14 cellular contexts compared by ENCODE assay signal in genomic region chr1:93906480-93906879, GRCh38. TPM values are rescaled to one million over a fixed set of nuclear protein-coding genes. Genes with fewer than 3 reads are reported as not detected.
DNase-seq lines count a peak whose midpoint lies in the region; ATAC-seq and TF ChIP-seq lines count a peak whose summit lies in the region.
"Had no signal": no experiment of that assay in that cellular context is flagged by ENCODE, and none has a peak within 500 bp of the region (broad histone marks: within the 10 kb centered on the region; RNA-seq: fewer than 3 reads in every experiment).

No MANE protein-coding gene starts in this region.

- WGBS in liver = 39% methylated on average over 3 of the region's 3 CpGs

- CTCF ChIA-PET in T-cell (lab: Charles Lee) = no interaction called here

- no peaks in the 10 kb centered on the region for H3K36me3 ChIP-seq in liver (ENCODE audit: control insufficient read depth in 4 of 4, insufficient read depth in 3 of 4, low read depth in 1 of 4, low read length in 3 of 4)

- peak overlapping the region; percentile 47 to 74 for H3K9ac ChIP-seq in liver (ENCODE audit: low read depth in 1 of 2, low read length in 2 of 2)

- peaks cover 43% of the 10 kb centered on the region for H3K4me1 Mint-ChIP-seq in activated naive CD8-positive, alpha-beta T cell (ENCODE audit: low read depth)
- peaks cover 47% of the 10 kb centered on the region for H3K4me1 Mint-ChIP-seq in activated naive CD8-positive, alpha-beta T cell treated with anti-CD3 and anti-CD28 coated beads, Interleukin-2, amount 50 U/mL, for 24 hours
- H3K4me1 Mint-ChIP-seq in T-cell (peaks cover 44 to 50% (median 49%) of the 10 kb centered on the region in 3 donors), type B pancreatic cell (ENCODE audit: unreplicated experiment) (peaks cover 22% of the 10 kb centered on the region), chondrocyte (ENCODE audit: low read depth) (peaks cover 45% of the 10 kb centered on the region)

- H3K27me3 Mint-ChIP-seq in activated naive CD8-positive, alpha-beta T cell = no peaks in the 10 kb centered on the region
- no peaks in the 10 kb centered on the region for H3K27me3 Mint-ChIP-seq in activated naive CD8-positive, alpha-beta T cell treated with anti-CD3 and anti-CD28 coated beads, Interleukin-2, amount 50 U/mL, for 24 hours
- H3K27me3 Mint-ChIP-seq in T-cell (no peaks in the 10 kb centered on the region), type B pancreatic cell (no peaks in the 10 kb centered on the region), chondrocyte (ENCODE audit: low read depth) (no peaks in the 10 kb centered on the region)
- H3K27me3 Mint-ChIP-seq: activated CD4-positive, alpha-beta T cell treated with anti-CD3 and anti-CD28 coated beads, Interleukin-2, amount 10 ng/mL, durations not matched to agents 24 days and 14 days had no signal

- POLR2A ChIA-PET in T-cell (lab: Charles Lee) = no interaction called here

- peak overlapping the region; percentile 36 for H3K4me3 Mint-ChIP-seq in activated naive CD8-positive, alpha-beta T cell
- no peak overlapping the region for H3K4me3 Mint-ChIP-seq in activated naive CD8-positive, alpha-beta T cell treated with anti-CD3 and anti-CD28 coated beads, Interleukin-2, amount 50 U/mL, for 24 hours
- H3K4me3 Mint-ChIP-seq in T-cell (no peak overlapping the region), type B pancreatic cell (peak overlapping the region; percentile 66), chondrocyte (ENCODE audit: unreplicated experiment) (no peak overlapping the region)
- H3K4me3 Mint-ChIP-seq: activated CD4-positive, alpha-beta T cell treated with anti-CD3 and anti-CD28 coated beads, Interleukin-2, amount 10 ng/mL, durations not matched to agents 24 days and 14 days had no signal

- DNase-seq in activated naive CD8-positive, alpha-beta T cell treated with anti-CD3 and anti-CD28 coated beads, Interleukin-2, amount 50 U/mL, for 24 hours = no peak
- DNase-seq in T-cell (no peak), type B pancreatic cell (ENCODE audit: extremely low spot score, unreplicated experiment) (no peak), foreskin melanocyte (no peak), chondrocyte (ENCODE audit: low spot score) (no peak)
- DNase-seq: activated T-cell treated with anti-CD3 and anti-CD28 coated beads for 4 hours; central memory CD4-positive, alpha-beta T cell; effector memory CD4-positive, alpha-beta T cell; NCI-H1694 treated with DMSO at 0.1 percent for 48 hours; stomach had no signal

- no peaks in the 10 kb centered on the region for H3K27me3 ChIP-seq in liver (ENCODE audit: control insufficient read depth in 4 of 4, insufficient read depth in 4 of 4, low read length in 3 of 4)
- H3K27me3 ChIP-seq: stomach had no signal

- peak overlapping the region; percentile 83 to 98 for H3K27ac ChIP-seq in liver (ENCODE audit: low read depth in 1 of 2, low read length in 2 of 2)
- H3K27ac ChIP-seq: stomach had no signal

- no peaks in the 10 kb centered on the region for H3K9me3 ChIP-seq in liver (ENCODE audit: control insufficient read depth in 4 of 4, low read length in 3 of 4)

- no peaks in the 10 kb centered on the region for H3K9me3 Mint-ChIP-seq in activated naive CD8-positive, alpha-beta T cell (ENCODE audit: low read depth)
- peaks cover 5% of the 10 kb centered on the region for H3K9me3 Mint-ChIP-seq in activated naive CD8-positive, alpha-beta T cell treated with anti-CD3 and anti-CD28 coated beads, Interleukin-2, amount 50 U/mL, for 24 hours
- H3K9me3 Mint-ChIP-seq in T-cell = no peaks in the 10 kb centered on the region
- no peaks in the 10 kb centered on the region for H3K9me3 Mint-ChIP-seq in type B pancreatic cell
- peaks cover 2% of the 10 kb centered on the region for H3K9me3 Mint-ChIP-seq in chondrocyte (ENCODE audit: low read depth)

- peaks cover 2% of the 10 kb centered on the region for H3K36me3 Mint-ChIP-seq in activated naive CD8-positive, alpha-beta T cell
- peaks cover 5% of the 10 kb centered on the region for H3K36me3 Mint-ChIP-seq in activated naive CD8-positive, alpha-beta T cell treated with anti-CD3 and anti-CD28 coated beads, Interleukin-2, amount 50 U/mL, for 24 hours (ENCODE audit: low read depth)
- peaks cover 4% of the 10 kb centered on the region for H3K36me3 Mint-ChIP-seq in T-cell
- H3K36me3 Mint-ChIP-seq in type B pancreatic cell = no peaks in the 10 kb centered on the region
- H3K36me3 Mint-ChIP-seq in chondrocyte (ENCODE audit: low read depth) = peaks cover 1% of the 10 kb centered on the region

- H3K27ac Mint-ChIP-seq in activated naive CD8-positive, alpha-beta T cell = no peak overlapping the region
- H3K27ac Mint-ChIP-seq in activated naive CD8-positive, alpha-beta T cell treated with anti-CD3 and anti-CD28 coated beads, Interleukin-2, amount 50 U/mL, for 24 hours = no peak overlapping the region
- H3K27ac Mint-ChIP-seq in T-cell (peak overlapping the region; percentile 35 to 52), type B pancreatic cell (no peak overlapping the region), chondrocyte (ENCODE audit: unreplicated experiment) (no peak overlapping the region)
- H3K27ac Mint-ChIP-seq: activated CD4-positive, alpha-beta T cell treated with anti-CD3 and anti-CD28 coated beads, Interleukin-2, amount 10 ng/mL, durations not matched to agents 24 days and 14 days had no signal

- no peak for TF ChIP-seq RAD21 in liver (IDR thresholded peaks at IDR 0.05)

- H3K4me3 ChIP-seq in liver (ENCODE audit: low read depth in 1 of 3, low read length in 3 of 3) = peak overlapping the region in 2 of 3 donors; percentile 84 to 100

- H3K4me1 ChIP-seq in liver (ENCODE audit: control insufficient read depth in 4 of 4, insufficient read depth in 4 of 4, low read length in 3 of 4) = peaks cover 1 to 42% (median 32%) of the 10 kb centered on the region in 4 donors

- TF ChIP-seq CTCF in liver (IDR thresholded peaks at IDR 0.05; ENCODE audit: low read depth, low read length, missing input control) (no peak), type B pancreatic cell (conservative IDR thresholded peaks at IDR 0.05) (no peak), chondrocyte (IDR thresholded peaks at IDR 0.05) (no peak)

- no peak for ATAC-seq in activated naive CD8-positive, alpha-beta T cell treated with anti-CD3 and anti-CD28 coated beads, Interleukin-2, amount 50 U/mL, for 24 hours
- ATAC-seq in T-cell (replicated peaks in 1 of 4) (no peak), HG02870 (IDR thresholded peaks at IDR 0.05; ENCODE audit: unreplicated experiment) (no peak)

TF ChIP-seq in liver, 16 proteins besides CTCF, POLR2A, EP300 and RAD21 (continues in another document):
- no peak for TF ChIP-seq HNF4A (conservative IDR thresholded peaks at IDR 0.05)
- no peak for TF ChIP-seq MAX (IDR thresholded peaks at IDR 0.05)
- TF ChIP-seq RXRA (IDR thresholded peaks at IDR 0.05) = no peak
- TF ChIP-seq NR2F2 (IDR thresholded peaks at IDR 0.05) = no peak
- no peak for TF ChIP-seq JUND (IDR thresholded peaks at IDR 0.05)
- TF ChIP-seq ZBTB33 (IDR thresholded peaks at IDR 0.05) = no peak
- no peak for TF ChIP-seq YY1 (IDR thresholded peaks at IDR 0.05)
- no peak for TF ChIP-seq FOXA2 (IDR thresholded peaks at IDR 0.05)
- TF ChIP-seq FOXA1 (IDR thresholded peaks at IDR 0.05) = no peak

RNA-seq across cellular contexts. Expression of gene GCLM, which starts 2.8 kb away (rescaled TPM):
- total RNA-seq in T-cell = 10 to 100 TPM in 4 of 5 donors, 1 to 10 TPM in 1; 8.7 to 20.6 (median 17.9) TPM
- 10 to 100 TPM in 1 of 2 donors, 1 to 10 TPM in 1; 8.9 to 49.1 TPM for total RNA-seq in liver
- 10 to 100 TPM; 14.2 to 19.1 TPM for polyA plus RNA-seq in liver
- total RNA-seq in type B pancreatic cell (ENCODE audit: low replicate concordance) = 16.6 and 34.2 TPM in 2 replicates
- 12.0 to 13.6 TPM (median 13.2 TPM) in 3 replicates for total RNA-seq in chondrocyte

RNA-seq across cellular contexts. Expression of gene DNTTIP2, which starts 27.5 kb away (rescaled TPM):
- total RNA-seq in T-cell (10 to 100 TPM; 60.4 to 90.7 (median 69.8) TPM), liver (10 to 100 TPM; 12.8 to 14.0 TPM), type B pancreatic cell (ENCODE audit: low replicate concordance) (47.1 and 55.1 TPM in 2 replicates), chondrocyte (38.8 to 45.7 TPM (median 39.1 TPM) in 3 replicates)
- 10 to 100 TPM; 10.9 to 19.7 TPM for polyA plus RNA-seq in liver

Comparison
In these comparisons a context has a peak if more than half of its experiments do, and no peak if none do; other contexts are left out.
1. H3K4me3 Mint-ChIP-seq: peak in activated naive CD8-positive, alpha-beta T cell (single experiment) and type B pancreatic cell (single experiment); none in activated naive CD8-positive, alpha-beta T cell treated with anti-CD3 and anti-CD28 coated beads, Interleukin-2, amount 50 U/mL, for 24 hours (single experiment), T-cell (0 of 3) and chondrocyte (single experiment).
2. H3K27ac Mint-ChIP-seq: peak in T-cell (2 of 2); none in activated naive CD8-positive, alpha-beta T cell (single experiment), activated naive CD8-positive, alpha-beta T cell treated with anti-CD3 and anti-CD28 coated beads, Interleukin-2, amount 50 U/mL, for 24 hours (single experiment), type B pancreatic cell (single experiment) and chondrocyte (single experiment).